ENCODE assay signal across 9 cellular contexts in the genomic region with DNA sequence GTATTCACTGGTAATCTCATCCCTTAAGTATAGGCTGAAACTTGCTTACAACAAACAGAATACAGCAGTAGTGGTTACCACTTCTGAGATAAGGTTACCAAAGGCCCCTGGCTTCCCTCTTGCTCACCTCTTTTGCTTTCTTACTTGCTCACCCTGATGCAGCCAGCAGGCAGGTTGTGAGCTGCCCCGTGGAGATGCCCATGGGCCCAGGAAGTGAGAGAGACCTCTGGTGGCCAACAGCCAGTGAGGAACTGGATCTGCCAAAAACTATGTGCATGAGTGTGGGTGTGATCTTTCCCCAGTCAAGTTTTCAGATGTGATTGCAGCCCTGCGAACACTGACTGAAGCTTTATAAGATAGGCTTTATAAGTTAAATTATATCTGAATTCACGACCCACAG. TPM values are rescaled to one million over a fixed set of nuclear protein-coding genes. Genes with fewer than 3 reads are reported as not detected.
DNase-seq lines count a peak whose midpoint lies in the region; ATAC-seq and TF ChIP-seq lines count a peak whose summit lies in the region.
"Had no signal": no experiment of that assay in that cellular context is flagged by ENCODE, and none has a peak within 500 bp of the region (broad histone marks: within the 10 kb centered on the region; RNA-seq: fewer than 3 reads in every experiment).

No MANE protein-coding gene starts in this region.

- H3K4me3 ChIP-seq in fibroblast of mammary gland (ENCODE audit: control insufficient read depth, low read depth, low read length), result no peak overlapping the region
- H3K4me3 ChIP-seq in effector memory CD4-positive, alpha-beta T cell (ENCODE audit: insufficient read depth, low read depth, low read length, poor library complexity, severe bottlenecking), result no peak overlapping the region
- H3K4me3 ChIP-seq: BLaER1 had no signal

- DNase-seq in NCI-H1105 treated with DMSO at 0.1 percent for 48 hours (lab: John Stamatoyannopoulos, UW), result peak; percentile 12
- DNase-seq in NCI-H1105 (lab: John Stamatoyannopoulos, UW), result no peak
- DNase-seq in NCI-H146 (lab: John Stamatoyannopoulos, UW), result peak; percentile 63
- peak; percentile 10 for DNase-seq in fibroblast of mammary gland (ENCODE audit: low read depth)
- no peak for DNase-seq in effector memory CD4-positive, alpha-beta T cell
- DNase-seq in omental fat pad (ENCODE audit: low spot score), result no peak

- H3K4me1 ChIP-seq in effector memory CD4-positive, alpha-beta T cell (ENCODE audit: control insufficient read depth, insufficient read depth, low read length, poor library complexity, severe bottlenecking), result no peaks in the 10 kb centered on the region
- H3K4me1 ChIP-seq: BLaER1 had no signal

- TF ChIP-seq CTCF in fibroblast of mammary gland (conservative IDR thresholded peaks at IDR 0.05; ENCODE audit: control insufficient read depth, insufficient read depth, low read depth, low read length), result peak; percentile 40
- no peak for TF ChIP-seq CTCF in omental fat pad (IDR thresholded peaks at IDR 0.05)

- no peak overlapping the region for H3K27ac ChIP-seq in effector memory CD4-positive, alpha-beta T cell (ENCODE audit: insufficient read depth, low read length, poor library complexity, severe bottlenecking)
- H3K27ac ChIP-seq: BLaER1 had no signal

- ATAC-seq in GM21717 (IDR thresholded peaks at IDR 0.05; ENCODE audit: unreplicated experiment) (peak; percentile 59), HG02852 (IDR thresholded peaks at IDR 0.05; ENCODE audit: unreplicated experiment) (no peak), omental fat pad (ENCODE audit: low FRiP score) (no peak)

- no peaks in the 10 kb centered on the region for H3K36me3 ChIP-seq in effector memory CD4-positive, alpha-beta T cell (ENCODE audit: control insufficient read depth, insufficient read depth, low read length)
- H3K36me3 ChIP-seq: BLaER1 had no signal

- H3K27me3 ChIP-seq in effector memory CD4-positive, alpha-beta T cell (replicated peaks; ENCODE audit: control insufficient read depth, insufficient read depth, low read length, poor library complexity, severe bottlenecking), result no peaks in the 10 kb centered on the region
- H3K27me3 ChIP-seq: BLaER1 had no signal

- H3K9me3 ChIP-seq in effector memory CD4-positive, alpha-beta T cell (ENCODE audit: control insufficient read depth, low read length), result no peaks in the 10 kb centered on the region
- H3K9me3 ChIP-seq: BLaER1 had no signal

RNA-seq across cellular contexts. Expression of gene NMNAT3, which starts 48.7 kb away (rescaled TPM):
- 1 to 10 TPM; 3.5 to 9.5 (median 7.2) TPM for total RNA-seq in omental fat pad

Comparison
In these comparisons a context has a peak if more than half of its experiments do, and no peak if none do; other contexts are left out.
1. DNase-seq: peak in NCI-H1105 treated with DMSO at 0.1 percent for 48 hours (single experiment), NCI-H146 (single experiment) and fibroblast of mammary gland (single experiment); none in NCI-H1105 (single experiment), effector memory CD4-positive, alpha-beta T cell (0 of 3) and omental fat pad (single experiment).